36 cellular contexts compared by ENCODE assay signal in genomic region chr12:100808777-100809176, GRCh38. TPM values are rescaled to one million over a fixed set of nuclear protein-coding genes. Genes with fewer than 3 reads are reported as not detected.
"Had no signal": no experiment of that assay in that cellular context is flagged by ENCODE, and none has a peak within 500 bp of the region (broad histone marks: within the 10 kb centered on the region; RNA-seq: fewer than 3 reads in every experiment).

No MANE protein-coding gene starts in this region.

- H3K4me3 ChIP-seq: MG63 had no signal

- H3K9me3 ChIP-seq: MG63 had no signal

- H3K27me3 ChIP-seq: MG63 had no signal

- DNase-seq: Kasumi-1, MG63, MM.1S, MV-4-11, NCI-H1048, NCI-H1092, NCI-H1092 treated with DMSO at 0.1 percent for 48 hours, NCI-H1105, NCI-H1105 treated with DMSO at 0.1 percent for 48 hours, NCI-H1417, NCI-H1417 treated with DMSO at 0.1 percent for 48 hours, NCI-H1436, NCI-H1436 treated with DMSO at 0.1 percent for 48 hours, NCI-H146, NCI-H1694, NCI-H1694 treated with DMSO at 0.1 percent for 48 hours, NCI-H187, NCI-H187 treated with DMSO at 0.1 percent for 48 hours, NCI-H1930, NCI-H2029, NCI-H2029 treated with DMSO at 0.1 percent for 48 hours, NCI-H2081, NCI-H2081 treated with DMSO at 0.1 percent for 48 hours, NCI-H2107, NCI-H2171, NCI-H2171 treated with DMSO at 0.1 percent for 48 hours, NCI-H2227 treated with DMSO at 0.1 percent for 48 hours, NCI-H226, NCI-H345, NCI-H446, NCI-H446 treated with DMSO at 0.1 percent for 48 hours, NCI-H510A, NCI-H510A treated with DMSO at 0.1 percent for 48 hours, NCI-H524, NCI-H524 treated with DMSO at 0.1 percent for 48 hours had no signal

- H3K36me3 ChIP-seq: MG63 had no signal

RNA-seq across cellular contexts. Expression of gene ANO4, which starts 14.2 kb away (rescaled TPM):
- total RNA-seq: NCI-H460 had no signal
